ENCODE assay signal across 8 cellular contexts in the genomic region with DNA sequence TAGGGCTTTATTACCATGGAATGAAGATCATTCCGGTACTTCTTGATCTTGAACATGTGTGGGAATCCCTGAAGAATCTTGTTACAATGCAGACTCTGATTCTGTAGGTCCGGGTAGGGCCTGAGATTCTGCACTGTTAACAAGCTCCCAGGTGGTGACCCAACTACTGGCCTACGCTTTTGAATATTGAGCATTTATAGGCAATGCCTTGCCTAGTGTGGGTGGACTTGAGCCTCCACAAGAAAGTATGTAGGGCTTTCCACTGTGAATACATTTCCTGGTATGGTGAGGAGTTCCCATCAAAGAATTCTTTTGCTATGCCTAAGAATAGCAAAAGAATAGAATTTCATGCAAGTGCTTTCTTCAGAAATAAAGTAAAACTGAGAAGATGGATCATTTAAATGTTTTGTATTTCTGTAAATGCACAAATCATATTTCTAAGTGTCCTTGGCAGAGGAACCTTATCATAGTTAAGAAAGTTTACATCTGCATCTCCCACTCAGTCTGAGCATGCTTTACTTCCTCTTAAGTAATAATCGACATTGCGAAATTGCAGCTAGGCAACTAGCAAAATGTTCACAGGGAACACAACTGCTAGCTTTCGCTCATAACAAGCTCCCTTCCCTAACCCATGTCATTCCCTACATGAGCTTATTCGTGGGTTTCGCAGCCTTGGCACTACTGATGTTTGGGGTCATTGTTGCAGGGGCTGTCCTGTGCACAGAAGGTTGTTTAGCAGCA.
DNase-seq lines count a peak whose midpoint lies in the region; ATAC-seq and TF ChIP-seq lines count a peak whose summit lies in the region.
"Had no signal": no experiment of that assay in that cellular context is flagged by ENCODE, and none has a peak within 500 bp of the region (broad histone marks: within the 10 kb centered on the region; RNA-seq: fewer than 3 reads in every experiment).

No MANE protein-coding gene starts in this region.

- H3K27me3 ChIP-seq in transverse colon: no peaks in the 10 kb centered on the region

- no peak for TF ChIP-seq EP300 in transverse colon (IDR thresholded peaks at IDR 0.05; ENCODE audit: low read depth)

- peaks cover 0 to 17% (median 13%) of the 10 kb centered on the region in 4 donors for H3K4me1 ChIP-seq in transverse colon

- in situ Hi-C loops in transverse colon (cut with MboI; ENCODE audit: low pct_ligation_motif_present in 1 of 4, low pct_unique_long_range_greater_than_20kb in 1 of 4, low sequenced_read_pairs in 3 of 4): no loop called here

- TF ChIP-seq CTCF in transverse colon (IDR thresholded peaks at IDR 0.05): no peak

- intact Hi-C loops in transverse colon (cut with DNase I; ENCODE audit: low total_unique reads): no loop called here

- no peak for ATAC-seq in GM21619 (IDR thresholded peaks at IDR 0.05; ENCODE audit: unreplicated experiment)
- no peak for ATAC-seq in GM18517 (IDR thresholded peaks at IDR 0.05; ENCODE audit: unreplicated experiment)

- DNase-seq in HuH-7 (ENCODE audit: low spot score): peak; percentile 46
- DNase-seq in amniotic stem cell (lab: John Stamatoyannopoulos, UW): peak; percentile 54
- peak; percentile 50 for DNase-seq in inferior parietal cortex (ENCODE audit: extremely low spot score)
- DNase-seq in transverse colon: no peak
- no peak for DNase-seq in NCI-H1436 treated with DMSO at 0.1 percent for 48 hours (lab: John Stamatoyannopoulos, UW)
- DNase-seq: NCI-H2171 treated with DMSO at 0.1 percent for 48 hours had no signal

- no peak overlapping the region for H3K4me3 ChIP-seq in transverse colon

- WGBS in transverse colon (ENCODE audit: low coverage in 1 of 2), 2 donors: 80 to 88% methylated on average over 2 to 8 of the region's 8 CpGs

- peak overlapping the region; percentile 41 to 60 (median 52) for H3K27ac ChIP-seq in transverse colon

- no peak for TF ChIP-seq POLR2A in transverse colon (IDR thresholded peaks at IDR 0.05)

- no peaks in the 10 kb centered on the region for H3K9me3 ChIP-seq in transverse colon

- no peaks in the 10 kb centered on the region for H3K36me3 ChIP-seq in transverse colon

Comparison
In these comparisons a context has a peak if more than half of its experiments do, and no peak if none do; other contexts are left out.
1. DNase-seq: peak in HuH-7 (single experiment), amniotic stem cell (single experiment) and inferior parietal cortex (single experiment); none in transverse colon (single experiment) and NCI-H1436 treated with DMSO at 0.1 percent for 48 hours (single experiment).